1 cellular context compared by ENCODE assay signal in the genomic region with DNA sequence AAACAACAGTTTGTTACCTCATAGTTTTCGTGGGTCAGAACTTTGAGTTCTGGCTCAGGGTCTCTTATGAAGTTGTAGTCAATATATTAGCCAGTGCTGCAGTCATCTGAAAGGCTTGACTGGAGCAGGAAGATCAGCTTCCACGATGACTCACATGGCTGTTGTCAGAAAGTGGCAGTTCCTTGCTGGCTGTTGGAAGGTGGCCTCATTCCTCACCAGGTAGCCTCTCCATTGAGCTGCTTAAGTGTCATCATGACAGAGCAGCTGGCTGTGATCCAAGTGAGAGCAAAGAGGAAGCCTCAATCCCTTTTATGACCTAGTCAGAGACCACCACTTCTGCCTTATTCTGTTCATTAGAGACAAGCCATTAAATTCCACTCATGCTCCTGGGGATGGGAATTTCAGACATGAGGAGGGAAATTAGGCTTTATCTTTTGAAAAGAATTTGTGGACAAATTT.
TF ChIP-seq lines count a peak whose summit lies in the region.

No MANE protein-coding gene starts in this region.

TF ChIP-seq in K562, 482 proteins besides CTCF, POLR2A, EP300 and RAD21 (continued from another document and continues in another):
- 0 out of 2 replicates have a peak, but pooled peaks have one; percentile 16 for TF ChIP-seq BACH1 (tag; IDR thresholded peaks at IDR 0.05)
- TF ChIP-seq NFIX (CRISPR knock-in tag; IDR thresholded peaks at IDR 0.05; ENCODE audit: low read depth): no peak
- no peak for TF ChIP-seq MED1 (CRISPR knock-in tag; IDR thresholded peaks at IDR 0.05; ENCODE audit: borderline replicate concordance)
- no peak for TF ChIP-seq MECOM (CRISPR knock-in tag; IDR thresholded peaks at IDR 0.05)
- TF ChIP-seq MEF2D (tag; conservative IDR thresholded peaks at IDR 0.05; ENCODE audit: low read depth): no peak
- TF ChIP-seq MEF2A (IDR thresholded peaks at IDR 0.05; ENCODE audit: control insufficient read depth, low read depth, low read length): no peak
- no peak for TF ChIP-seq GTF2A2 (tag; IDR thresholded peaks at IDR 0.05)
- TF ChIP-seq NR0B1 (IDR thresholded peaks at IDR 0.05; ENCODE audit: partially characterized antibody): no peak
- peak; percentile 57 for TF ChIP-seq TCF3 (CRISPR knock-in tag; IDR thresholded peaks at IDR 0.05)
- TF ChIP-seq POLR2AphosphoS5 (IDR thresholded peaks at IDR 0.05; ENCODE audit: control insufficient read depth, insufficient read depth, low read depth, low read length): peak; percentile 68
- TF ChIP-seq, protein P1, sequence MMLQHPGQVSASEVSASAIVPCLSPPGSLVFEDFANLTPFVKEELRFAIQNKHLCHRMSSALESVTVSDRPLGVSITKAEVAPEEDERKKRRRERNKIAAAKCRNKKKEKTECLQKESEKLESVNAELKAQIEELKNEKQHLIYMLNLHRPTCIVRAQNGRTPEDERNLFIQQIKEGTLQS (IDR thresholded peaks at IDR 0.05): peak; percentile 97
- TF ChIP-seq, protein P1 (CRISPR knock-in tag; conservative IDR thresholded peaks at IDR 0.05): peak; percentile 72; the same call in 1 of the 2 replicates
- no peak for TF ChIP-seq ZC3H4 (CRISPR knock-in tag; IDR thresholded peaks at IDR 0.05; ENCODE audit: borderline replicate concordance)
- peak in 1 of 2 experiments; percentile 4; a peak in 2 of 4 replicates for TF ChIP-seq KDM1A (IDR thresholded peaks at IDR 0.05)
- TF ChIP-seq CEBPB (tag; IDR thresholded peaks at IDR 0.05): peak; percentile 62; the same call in 1 of the 2 replicates
- peak in 1 of 2 experiments; percentile 44 for TF ChIP-seq AFF1 (IDR thresholded peaks at IDR 0.05; ENCODE audit: low read depth in 1 of 2, partially characterized antibody in 2 of 2)
- no peak for TF ChIP-seq ZNF444 (CRISPR knock-in tag; IDR thresholded peaks at IDR 0.05)
- TF ChIP-seq ZNF384 (IDR thresholded peaks at IDR 0.05; ENCODE audit: low read depth, low read length): peak; percentile 21; the same call in 1 of the 2 replicates
- no peak for TF ChIP-seq ZNF24 (IDR thresholded peaks at IDR 0.05)
- TF ChIP-seq MTA2 (IDR thresholded peaks at IDR 0.05; ENCODE audit: low read depth): 0 out of 2 replicates have a peak, but pooled peaks have one; percentile 22
- TF ChIP-seq ZNF766 (CRISPR knock-in tag; conservative IDR thresholded peaks at IDR 0.05): no peak
- no peak for TF ChIP-seq SP1 (CRISPR knock-in tag; IDR thresholded peaks at IDR 0.05)
- TF ChIP-seq ZBTB8A (IDR thresholded peaks at IDR 0.05; ENCODE audit: partially characterized antibody): no peak
- TF ChIP-seq, protein P2, sequence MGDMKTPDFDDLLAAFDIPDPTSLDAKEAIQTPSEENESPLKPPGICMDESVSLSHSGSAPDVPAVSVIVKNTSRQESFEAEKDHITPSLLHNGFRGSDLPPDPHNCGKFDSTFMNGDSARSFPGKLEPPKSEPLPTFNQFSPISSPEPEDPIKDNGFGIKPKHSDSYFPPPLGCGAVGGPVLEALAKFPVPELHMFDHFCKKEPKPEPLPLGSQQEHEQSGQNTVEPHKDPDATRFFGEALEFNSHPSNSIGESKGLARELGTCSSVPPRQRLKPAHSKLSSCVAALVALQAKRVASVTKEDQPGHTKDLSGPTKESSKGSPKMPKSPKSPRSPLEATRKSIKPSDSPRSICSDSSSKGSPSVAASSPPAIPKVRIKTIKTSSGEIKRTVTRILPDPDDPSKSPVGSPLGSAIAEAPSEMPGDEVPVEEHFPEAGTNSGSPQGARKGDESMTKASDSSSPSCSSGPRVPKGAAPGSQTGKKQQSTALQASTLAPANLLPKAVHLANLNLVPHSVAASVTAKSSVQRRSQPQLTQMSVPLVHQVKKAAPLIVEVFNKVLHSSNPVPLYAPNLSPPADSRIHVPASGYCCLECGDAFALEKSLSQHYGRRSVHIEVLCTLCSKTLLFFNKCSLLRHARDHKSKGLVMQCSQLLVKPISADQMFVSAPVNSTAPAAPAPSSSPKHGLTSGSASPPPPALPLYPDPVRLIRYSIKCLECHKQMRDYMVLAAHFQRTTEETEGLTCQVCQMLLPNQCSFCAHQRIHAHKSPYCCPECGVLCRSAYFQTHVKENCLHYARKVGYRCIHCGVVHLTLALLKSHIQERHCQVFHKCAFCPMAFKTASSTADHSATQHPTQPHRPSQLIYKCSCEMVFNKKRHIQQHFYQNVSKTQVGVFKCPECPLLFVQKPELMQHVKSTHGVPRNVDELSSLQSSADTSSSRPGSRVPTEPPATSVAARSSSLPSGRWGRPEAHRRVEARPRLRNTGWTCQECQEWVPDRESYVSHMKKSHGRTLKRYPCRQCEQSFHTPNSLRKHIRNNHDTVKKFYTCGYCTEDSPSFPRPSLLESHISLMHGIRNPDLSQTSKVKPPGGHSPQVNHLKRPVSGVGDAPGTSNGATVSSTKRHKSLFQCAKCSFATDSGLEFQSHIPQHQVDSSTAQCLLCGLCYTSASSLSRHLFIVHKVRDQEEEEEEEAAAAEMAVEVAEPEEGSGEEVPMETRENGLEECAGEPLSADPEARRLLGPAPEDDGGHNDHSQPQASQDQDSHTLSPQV (IDR thresholded peaks at IDR 0.05): peak; percentile 60; the same call in 1 of the 2 replicates
- no peak for TF ChIP-seq ZNF695 (CRISPR knock-in tag; IDR thresholded peaks at IDR 0.05)
- no peak for TF ChIP-seq BRCA1 (IDR thresholded peaks at IDR 0.05)
- no peak for TF ChIP-seq BRCA1 (CRISPR knock-in tag; IDR thresholded peaks at IDR 0.05)
- TF ChIP-seq PHF8 (IDR thresholded peaks at IDR 0.05; ENCODE audit: borderline replicate concordance, low read length): no peak
- no peak for TF ChIP-seq GTF2E2 (tag; IDR thresholded peaks at IDR 0.05)
- TF ChIP-seq MNT (conservative IDR thresholded peaks at IDR 0.05): peak; percentile 34 to 61; a peak in 3 of 4 replicates
- no peak for TF ChIP-seq TOE1 (IDR thresholded peaks at IDR 0.05; ENCODE audit: borderline replicate concordance)
- TF ChIP-seq TOE1 (CRISPR knock-in tag; IDR thresholded peaks at IDR 0.05; ENCODE audit: borderline replicate concordance, low read depth): no peak
- TF ChIP-seq, protein P3, sequence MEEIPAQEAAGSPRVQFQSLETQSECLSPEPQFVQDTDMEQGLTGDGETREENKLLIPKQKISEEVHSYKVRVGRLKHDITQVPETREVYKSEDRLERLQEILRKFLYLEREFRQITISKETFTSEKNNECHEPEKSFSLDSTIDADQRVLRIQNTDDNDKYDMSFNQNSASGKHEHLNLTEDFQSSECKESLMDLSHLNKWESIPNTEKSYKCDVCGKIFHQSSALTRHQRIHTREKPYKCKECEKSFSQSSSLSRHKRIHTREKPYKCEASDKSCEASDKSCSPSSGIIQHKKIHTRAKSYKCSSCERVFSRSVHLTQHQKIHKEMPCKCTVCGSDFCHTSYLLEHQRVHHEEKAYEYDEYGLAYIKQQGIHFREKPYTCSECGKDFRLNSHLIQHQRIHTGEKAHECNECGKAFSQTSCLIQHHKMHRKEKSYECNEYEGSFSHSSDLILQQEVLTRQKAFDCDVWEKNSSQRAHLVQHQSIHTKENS (CRISPR knock-in tag; IDR thresholded peaks at IDR 0.05): no peak
- TF ChIP-seq, protein P4, sequence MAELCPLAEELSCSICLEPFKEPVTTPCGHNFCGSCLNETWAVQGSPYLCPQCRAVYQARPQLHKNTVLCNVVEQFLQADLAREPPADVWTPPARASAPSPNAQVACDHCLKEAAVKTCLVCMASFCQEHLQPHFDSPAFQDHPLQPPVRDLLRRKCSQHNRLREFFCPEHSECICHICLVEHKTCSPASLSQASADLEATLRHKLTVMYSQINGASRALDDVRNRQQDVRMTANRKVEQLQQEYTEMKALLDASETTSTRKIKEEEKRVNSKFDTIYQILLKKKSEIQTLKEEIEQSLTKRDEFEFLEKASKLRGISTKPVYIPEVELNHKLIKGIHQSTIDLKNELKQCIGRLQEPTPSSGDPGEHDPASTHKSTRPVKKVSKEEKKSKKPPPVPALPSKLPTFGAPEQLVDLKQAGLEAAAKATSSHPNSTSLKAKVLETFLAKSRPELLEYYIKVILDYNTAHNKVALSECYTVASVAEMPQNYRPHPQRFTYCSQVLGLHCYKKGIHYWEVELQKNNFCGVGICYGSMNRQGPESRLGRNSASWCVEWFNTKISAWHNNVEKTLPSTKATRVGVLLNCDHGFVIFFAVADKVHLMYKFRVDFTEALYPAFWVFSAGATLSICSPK (IDR thresholded peaks at IDR 0.05; ENCODE audit: borderline replicate concordance): no peak
- peak; percentile 62 to 81 for TF ChIP-seq FOXK2 (conservative IDR thresholded peaks at IDR 0.05 in 1 of 2, IDR thresholded peaks at IDR 0.05 in 1 of 2; ENCODE audit: low read depth in 2 of 2)
- TF ChIP-seq, protein P5, sequence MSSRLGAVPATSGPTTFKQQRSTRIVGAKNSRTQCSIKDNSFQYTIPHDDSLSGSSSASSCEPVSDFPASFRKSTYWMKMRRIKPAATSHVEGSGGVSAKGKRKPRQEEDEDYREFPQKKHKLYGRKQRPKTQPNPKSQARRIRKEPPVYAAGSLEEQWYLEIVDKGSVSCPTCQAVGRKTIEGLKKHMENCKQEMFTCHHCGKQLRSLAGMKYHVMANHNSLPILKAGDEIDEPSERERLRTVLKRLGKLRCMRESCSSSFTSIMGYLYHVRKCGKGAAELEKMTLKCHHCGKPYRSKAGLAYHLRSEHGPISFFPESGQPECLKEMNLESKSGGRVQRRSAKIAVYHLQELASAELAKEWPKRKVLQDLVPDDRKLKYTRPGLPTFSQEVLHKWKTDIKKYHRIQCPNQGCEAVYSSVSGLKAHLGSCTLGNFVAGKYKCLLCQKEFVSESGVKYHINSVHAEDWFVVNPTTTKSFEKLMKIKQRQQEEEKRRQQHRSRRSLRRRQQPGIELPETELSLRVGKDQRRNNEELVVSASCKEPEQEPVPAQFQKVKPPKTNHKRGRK (tag; IDR thresholded peaks at IDR 0.05): no peak
- no peak for TF ChIP-seq KLF1 (tag; IDR thresholded peaks at IDR 0.05)
- TF ChIP-seq NRF1 (conservative IDR thresholded peaks at IDR 0.05 in 1 of 2, IDR thresholded peaks at IDR 0.05 in 1 of 2): peak; percentile 28 to 39; a peak in 2 of 4 replicates
- no peak for TF ChIP-seq ESRRB (CRISPR knock-in tag; IDR thresholded peaks at IDR 0.05; ENCODE audit: borderline replicate concordance)
- peak; percentile 58 for TF ChIP-seq MAFG (tag; conservative IDR thresholded peaks at IDR 0.05)
- peak; percentile 89 for TF ChIP-seq MEIS2 (IDR thresholded peaks at IDR 0.05; ENCODE audit: partially characterized antibody)
- TF ChIP-seq, protein P6, sequence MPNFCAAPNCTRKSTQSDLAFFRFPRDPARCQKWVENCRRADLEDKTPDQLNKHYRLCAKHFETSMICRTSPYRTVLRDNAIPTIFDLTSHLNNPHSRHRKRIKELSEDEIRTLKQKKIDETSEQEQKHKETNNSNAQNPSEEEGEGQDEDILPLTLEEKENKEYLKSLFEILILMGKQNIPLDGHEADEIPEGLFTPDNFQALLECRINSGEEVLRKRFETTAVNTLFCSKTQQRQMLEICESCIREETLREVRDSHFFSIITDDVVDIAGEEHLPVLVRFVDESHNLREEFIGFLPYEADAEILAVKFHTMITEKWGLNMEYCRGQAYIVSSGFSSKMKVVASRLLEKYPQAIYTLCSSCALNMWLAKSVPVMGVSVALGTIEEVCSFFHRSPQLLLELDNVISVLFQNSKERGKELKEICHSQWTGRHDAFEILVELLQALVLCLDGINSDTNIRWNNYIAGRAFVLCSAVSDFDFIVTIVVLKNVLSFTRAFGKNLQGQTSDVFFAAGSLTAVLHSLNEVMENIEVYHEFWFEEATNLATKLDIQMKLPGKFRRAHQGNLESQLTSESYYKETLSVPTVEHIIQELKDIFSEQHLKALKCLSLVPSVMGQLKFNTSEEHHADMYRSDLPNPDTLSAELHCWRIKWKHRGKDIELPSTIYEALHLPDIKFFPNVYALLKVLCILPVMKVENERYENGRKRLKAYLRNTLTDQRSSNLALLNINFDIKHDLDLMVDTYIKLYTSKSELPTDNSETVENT (CRISPR knock-in tag; IDR thresholded peaks at IDR 0.05): no peak
